29 cellular contexts compared by ENCODE assay signal in genomic region chr5:5511904-5512416, GRCh38.
"Had no signal": no experiment of that assay in that cellular context is flagged by ENCODE, and none has a peak within 500 bp of the region (broad histone marks: within the 10 kb centered on the region; RNA-seq: fewer than 3 reads in every experiment).

No MANE protein-coding gene starts in this region.

- H3K4me3 ChIP-seq: adrenal gland, body of pancreas, esophagus muscularis mucosa, gastrocnemius medialis had no signal

- H3K27me3 ChIP-seq: adrenal gland, body of pancreas, esophagus muscularis mucosa, foreskin keratinocyte, gastrocnemius medialis had no signal

- ATAC-seq: activated CD4-positive, alpha-beta T cell treated with anti-CD3 and anti-CD28 coated beads for 36 hours; activated CD8-positive, alpha-beta memory T cell treated with anti-CD3 and anti-CD28 coated beads, Interleukin-2, amount 10 ng/mL, durations not matched to agents 7 days and 5 days; activated CD8-positive, alpha-beta T cell treated with anti-CD3 and anti-CD28 coated beads, Interleukin-2, amount 10 ng/mL, durations not matched to agents 7 days and 5 days; activated naive CD8-positive, alpha-beta T cell treated with anti-CD3 and anti-CD28 coated beads, Interleukin-2, amount 50 U/mL, for 24 hours; body of pancreas; effector memory CD8-positive, alpha-beta T cell; foreskin keratinocyte; gastrocnemius medialis had no signal

- H3K9me3 ChIP-seq: adrenal gland, body of pancreas, esophagus muscularis mucosa, gastrocnemius medialis had no signal

- DNase-seq: activated CD4-positive, alpha-beta memory T cell treated with anti-CD3 and anti-CD28 coated beads for 36 hours; activated CD4-positive, alpha-beta T cell treated with anti-CD3 and anti-CD28 coated beads for 36 hours; activated CD4-positive, alpha-beta T cell treated with anti-CD3 and anti-CD28 coated beads, Interleukin-2, amount 10 ng/mL, durations not matched to agents 24 days and 14 days; activated CD4-positive, CD25-positive, alpha-beta regulatory T cell; activated CD4-positive, CD25-positive, alpha-beta regulatory T cell treated with anti-CD3 and anti-CD28 coated beads, Interleukin-2, amount 50 U/mL, for 72 hours; activated CD8-positive, alpha-beta memory T cell treated with anti-CD3 and anti-CD28 coated beads, Interleukin-2, amount 10 ng/mL, durations not matched to agents 7 days and 5 days; activated CD8-positive, alpha-beta memory T cell treated with anti-CD3 and anti-CD28 coated beads, Interleukin-2, amount 50 U/mL, for 4 hours; activated CD8-positive, alpha-beta T cell treated with anti-CD3 and anti-CD28 coated beads, Interleukin-2, amount 10 ng/mL, durations not matched to agents 7 days and 5 days; activated effector memory CD4-positive, alpha-beta T cell treated with anti-CD3 and anti-CD28 coated beads, Interleukin-2, amount 50 U/mL, for 16 hours; activated naive CD4-positive, alpha-beta T cell treated with anti-CD3 and anti-CD28 coated beads for 36 hours; activated naive CD8-positive, alpha-beta T cell treated with anti-CD3 and anti-CD28 coated beads for 36 hours; activated naive CD8-positive, alpha-beta T cell treated with anti-CD3 and anti-CD28 coated beads, Interleukin-2, amount 50 U/mL, for 24 hours; activated T-cell treated with anti-CD3 and anti-CD28 coated beads, Interleukin-2, amount 50 U/mL, for 1 hour; activated T-cell treated with anti-CD3 and anti-CD28 coated beads, Interleukin-2, amount 50 U/mL, for 48 hours; adrenal gland; amygdala; aorta; body of pancreas; caudate nucleus; cortex of kidney; dermis blood vessel endothelial cell; effector CD4-positive, alpha-beta T cell; effector memory CD8-positive, alpha-beta T cell; erythroblast; foreskin keratinocyte; gastrocnemius medialis; T-helper 2 cell had no signal

- FAIRE-seq: colon had no signal

- H3K27ac ChIP-seq: adrenal gland, body of pancreas, esophagus muscularis mucosa, foreskin keratinocyte, gastrocnemius medialis had no signal

- H3K4me1 ChIP-seq: adrenal gland, body of pancreas, esophagus muscularis mucosa, foreskin keratinocyte, gastrocnemius medialis had no signal

- H3K36me3 ChIP-seq: adrenal gland, esophagus muscularis mucosa, gastrocnemius medialis had no signal
